In the genomic region with DNA sequence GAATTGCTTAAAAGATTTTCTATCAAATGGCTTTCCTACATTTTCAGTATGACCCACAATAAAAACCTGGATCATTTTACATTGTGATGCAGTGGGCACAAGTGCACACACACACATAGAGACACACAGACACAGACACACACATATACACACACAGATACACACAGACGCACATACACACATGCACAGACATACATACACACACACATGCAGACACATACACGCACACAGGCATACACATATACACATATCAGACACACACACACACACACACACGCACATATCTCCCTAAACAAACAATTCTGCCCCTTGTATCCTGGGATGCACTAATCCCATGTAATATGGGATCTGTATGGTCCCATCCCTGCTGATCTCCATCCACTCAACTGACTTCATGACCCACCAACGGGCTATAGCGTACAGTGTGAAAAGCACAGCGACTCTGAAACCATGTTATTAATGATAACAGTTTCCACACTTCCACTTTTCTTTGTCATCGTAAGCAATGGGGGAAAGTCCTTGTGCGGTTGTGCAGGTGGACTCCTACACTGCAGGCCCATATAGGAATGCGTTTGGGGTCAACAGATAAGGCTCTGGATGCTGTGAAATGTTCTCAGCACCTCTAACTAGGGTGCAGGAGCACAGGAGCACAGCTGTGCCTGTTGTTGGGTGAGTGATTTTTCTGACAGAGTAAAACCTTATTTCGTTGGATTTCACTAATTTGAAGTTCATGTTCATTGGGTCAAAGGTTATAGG, we compare ENCODE assay signal across 1 cellular context.
A peak's percentile ranks its signal among the peaks of the same experiment; 100 is the strongest.
TF ChIP-seq lines count a peak whose summit lies in the region.

No MANE protein-coding gene starts in this region.

TF ChIP-seq in K562, 482 proteins besides CTCF, POLR2A, EP300 and RAD21 (continued from another document and continues in another):
- TF ChIP-seq DEAF1 (CRISPR knock-in tag; IDR thresholded peaks at IDR 0.05) (no peak), ESRRA (IDR thresholded peaks at IDR 0.05; ENCODE audit: borderline replicate concordance, low read depth) (no peak; the same call in 1 of the 2 replicates), POLR2AphosphoS2 (IDR thresholded peaks at IDR 0.05; ENCODE audit: low read length) (no peak), FOXP1 (CRISPR knock-in tag; IDR thresholded peaks at IDR 0.05) (no peak), ZSCAN29 (IDR thresholded peaks at IDR 0.05) (no peak), ZKSCAN1 (IDR thresholded peaks at IDR 0.05; ENCODE audit: low read depth, low read length) (no peak), SUPT5H (IDR thresholded peaks at IDR 0.05) (peak; percentile 62), ID3 (CRISPR knock-in tag; IDR thresholded peaks at IDR 0.05) (no peak), ID3 (tag; IDR thresholded peaks at IDR 0.05) (0 out of 2 replicates have a peak, but pooled peaks have one; percentile 81), TAF1 (IDR thresholded peaks at IDR 0.05; ENCODE audit: control insufficient read depth, extremely low read depth, insufficient read depth, low read length, severe bottlenecking) (peak; percentile 26), HLTF (IDR thresholded peaks at IDR 0.05) (0 out of 2 replicates have a peak, but pooled peaks have one; percentile 76), KLF10 (CRISPR knock-in tag; IDR thresholded peaks at IDR 0.05) (no peak), IFI16 (CRISPR knock-in tag; IDR thresholded peaks at IDR 0.05) (no peak), RBM34 (IDR thresholded peaks at IDR 0.05; ENCODE audit: borderline replicate concordance, insufficient read depth, low read length) (no peak), NR2C2 (CRISPR knock-in tag; IDR thresholded peaks at IDR 0.05) (peak; percentile 16; the same call in 1 of the 2 replicates), NR2C2 (tag; IDR thresholded peaks at IDR 0.05) (peak; percentile 68), AFF4 (CRISPR knock-in tag; IDR thresholded peaks at IDR 0.05) (no peak), TBL1XR1 (IDR thresholded peaks at IDR 0.05; ENCODE audit: low read length in 2 of 2) (peak in 1 of 2 experiments; percentile 62; a peak in 3 of 4 replicates), YBX1 (IDR thresholded peaks at IDR 0.05) (no peak), TRIM24 (IDR thresholded peaks at IDR 0.05) (peak; percentile 82 to 83), ZNF146 (CRISPR knock-in tag; IDR thresholded peaks at IDR 0.05; ENCODE audit: unreplicated experiment) (no peak), GTF3C2 (IDR thresholded peaks at IDR 0.05; ENCODE audit: borderline replicate concordance, extremely low read depth, insufficient read length) (no peak), TAF7 (tag; IDR thresholded peaks at IDR 0.05) (no peak), THRA (IDR thresholded peaks at IDR 0.05) (no peak), OTX1 (CRISPR knock-in tag; IDR thresholded peaks at IDR 0.05) (0 out of 2 replicates have a peak, but pooled peaks have one; percentile 82), POLR2AphosphoS5 (IDR thresholded peaks at IDR 0.05; ENCODE audit: control insufficient read depth, insufficient read depth, low read depth, low read length) (peak; percentile 93), RFX7 (CRISPR knock-in tag; IDR thresholded peaks at IDR 0.05) (no peak), ZNF253 (CRISPR knock-in tag; conservative IDR thresholded peaks at IDR 0.05) (no peak), ZFP36 (IDR thresholded peaks at IDR 0.05; ENCODE audit: low read depth, low read length, partially characterized antibody) (no peak), CHD7 (IDR thresholded peaks at IDR 0.05; ENCODE audit: low read depth, low read length) (no peak), BACH1 (tag; IDR thresholded peaks at IDR 0.05) (no peak), ZNF224 (CRISPR knock-in tag; IDR thresholded peaks at IDR 0.05) (no peak), HMG20B (CRISPR knock-in tag; IDR thresholded peaks at IDR 0.05) (no peak), ZBTB7A (IDR thresholded peaks at IDR 0.05; ENCODE audit: borderline replicate concordance, control insufficient read depth, low read depth, low read length) (no peak), ZNF324 (CRISPR knock-in tag; IDR thresholded peaks at IDR 0.05) (no peak), NBN (IDR thresholded peaks at IDR 0.05; ENCODE audit: low read depth) (no peak), ZNF133 (CRISPR knock-in tag; IDR thresholded peaks at IDR 0.05) (no peak), ARID2 (IDR thresholded peaks at IDR 0.05) (no peak)
